In genomic region chr7:134059921-134060320, GRCh38 we compare ENCODE assay signal across 23 cellular contexts.
"Had no signal": no experiment of that assay in that cellular context is flagged by ENCODE, and none has a peak within 500 bp of the region (broad histone marks: within the 10 kb centered on the region; RNA-seq: fewer than 3 reads in every experiment).

No MANE protein-coding gene starts in this region.

- H3K9me3 ChIP-seq: left ventricle myocardium inferior, ovary, right atrium auricular region, stomach, testis, thyroid gland, transverse colon, upper lobe of left lung, vagina had no signal

- ATAC-seq: natural killer cell; sciatic nerve; stimulated activated naive B cell treated with anti-CD40 and anti-IgM and Interleukin-4, amounts not matched to agents 10 μg/mL and 1 μg/mL and 100 μg/mL, for 72 hours; stimulated activated naive CD8-positive, alpha-beta T cell treated with anti-CD3 and anti-CD28 coated beads, Interleukin-15, Interleukin-2, amounts not matched to agents 100 U/mL and 50 U/mL, for 24 hours had no signal

- H3K36me3 ChIP-seq: ovary, right atrium auricular region, thyroid gland, transverse colon, vagina had no signal

- H3K4me3 ChIP-seq: left ventricle myocardium inferior, lung, ovary, right atrium auricular region, skin epidermis, stomach, testis, thyroid gland, transverse colon, upper lobe of left lung, vagina had no signal

- H3K27me3 ChIP-seq: ovary, right atrium auricular region, stomach, testis, thyroid gland, transverse colon, upper lobe of left lung, vagina had no signal

- DNase-seq: hypothalamus; left ventricle myocardium inferior; mesendoderm; naive B cell; natural killer cell; nephron progenitor cell; ovary; stimulated activated CD4-positive, alpha-beta T cell treated with anti-CD3 and anti-CD28 coated beads, Interleukin-12 subunit alpha, Interleukin-12 subunit beta, amount 100 ng/mL, for 4 hours; stimulated activated CD4-positive, alpha-beta T cell treated with anti-CD3 and anti-CD28 coated beads, Interleukin-15, amount 100 ng/mL, for 24 hours; stimulated activated CD4-positive, alpha-beta T cell treated with anti-CD3 and anti-CD28 coated beads, Interleukin-2, amount 100 ng/mL, for 24 hours; stimulated activated CD4-positive, alpha-beta T cell treated with anti-CD3 and anti-CD28 coated beads, Interleukin-4, amount 100 ng/mL, for 1 hour; stimulated activated naive B cell treated with anti-CD40 and anti-IgM and Interleukin-4, amounts not matched to agents 10 μg/mL and 1 μg/mL and 100 μg/mL, for 72 hours; stimulated activated naive CD8-positive, alpha-beta T cell treated with anti-CD3 and anti-CD28 coated beads, Interleukin-15, Interleukin-2, amounts not matched to agents 100 U/mL and 50 U/mL, for 24 hours; stomach; testis; thyroid gland; transverse colon; upper lobe of left lung had no signal

- H3K27ac ChIP-seq: left ventricle myocardium inferior, ovary, right atrium auricular region, skin epidermis, stomach, testis, thyroid gland, transverse colon, upper lobe of left lung, vagina had no signal

- H3K4me1 ChIP-seq: stomach, testis, thyroid gland, transverse colon, upper lobe of left lung, vagina had no signal
